In genomic region chr12:95083471-95083870, GRCh38 we compare ENCODE assay signal across 14 cellular contexts. TPM values are rescaled to one million over a fixed set of nuclear protein-coding genes. Genes with fewer than 3 reads are reported as not detected.
A peak's percentile ranks its signal among the peaks of the same experiment; 100 is the strongest.
DNase-seq lines count a peak whose midpoint lies in the region; ATAC-seq, FAIRE-seq and TF ChIP-seq lines count a peak whose summit lies in the region.
"Had no signal": no experiment of that assay in that cellular context is flagged by ENCODE, and none has a peak within 500 bp of the region (broad histone marks: within the 10 kb centered on the region; RNA-seq: fewer than 3 reads in every experiment).

No MANE protein-coding gene starts in this region.

- H3K4me3 ChIP-seq in Panc1 (ENCODE audit: low read depth in 2 of 2, low read length in 2 of 2) (no peak overlapping the region), endothelial cell of umbilical vein (replicated peaks in 1 of 3; ENCODE audit: insufficient read depth in 1 of 3, low read depth in 1 of 3, low read length in 3 of 3) (no peak overlapping the region), muscle layer of duodenum (ENCODE audit: low read depth in 1 of 2, low read length in 2 of 2) (no peak overlapping the region), subcutaneous abdominal adipose tissue (ENCODE audit: low read depth in 1 of 5, low read length in 5 of 5) (peak overlapping the region in 1 of 5 donors; percentile 9)
- H3K4me3 ChIP-seq: body of pancreas had no signal

- dilution Hi-C loops in endothelial cell of umbilical vein (cut with MboI; ENCODE audit: extremely low pct_ligation_motif_present, low sequenced_read_pairs), result no loop called here

- intact Hi-C loops in Panc1 (cut with micrococcal nuclease; ENCODE audit: unreplicated experiment), result no loop called here
- intact Hi-C loops in endothelial cell of umbilical vein (cut with micrococcal nuclease), result no loop called here

- peaks cover 33% of the 10 kb centered on the region for H3K4me1 ChIP-seq in Panc1 (ENCODE audit: control insufficient read depth, insufficient read depth, low read length)
- H3K4me1 ChIP-seq in endothelial cell of umbilical vein (ENCODE audit: control insufficient read depth, extremely low read depth, insufficient read depth, low read length), result peaks cover 14% of the 10 kb centered on the region
- H3K4me1 ChIP-seq in muscle layer of duodenum (ENCODE audit: control insufficient read depth in 1 of 2, insufficient read depth in 2 of 2, low read length in 2 of 2), result peaks cover 7 to 19% of the 10 kb centered on the region in 2 donors
- peaks cover 3 to 18% (median 16%) of the 10 kb centered on the region in 5 donors for H3K4me1 ChIP-seq in subcutaneous abdominal adipose tissue (ENCODE audit: control insufficient read depth in 5 of 5, insufficient read depth in 5 of 5, low read length in 5 of 5)

- DNase-seq in Panc1 (ENCODE audit: low read depth, low spot score), result no peak
- no peak for DNase-seq in endothelial cell of umbilical vein (ENCODE audit: low read depth, low spot score)
- DNase-seq in dedifferentiated amniotic fluid mesenchymal stem cell (ENCODE audit: extremely low spot score), result no peak
- no peak for DNase-seq in NK-92 treated with Interleukin-12 subunit alpha and Interleukin-12 subunit beta, amount 100 ng/mL, for 24 hours (lab: John Stamatoyannopoulos, UW)
- DNase-seq in activated CD4-positive, alpha-beta T cell treated with anti-CD3 and anti-CD28 coated beads, Interleukin-2, amount 50 U/mL, for 4 hours, result no peak
- no peak for DNase-seq in erythroblast (lab: John Stamatoyannopoulos, UW)
- DNase-seq: activated gamma-delta T cell; effector memory CD8-positive, alpha-beta T cell; naive thymus-derived CD8-positive, alpha-beta T cell; NCI-H1092; NCI-H2171 treated with DMSO at 0.1 percent for 48 hours had no signal

- TF ChIP-seq POLR2A in endothelial cell of umbilical vein (IDR thresholded peaks at IDR 0.05; ENCODE audit: low read depth, low read length) (no peak), erythroblast (IDR thresholded peaks at IDR 0.05; ENCODE audit: low read length) (no peak)

- H3K27ac ChIP-seq in Panc1 (ENCODE audit: low read length) (peak overlapping the region; percentile 93), endothelial cell of umbilical vein (ENCODE audit: insufficient read depth, low read depth, low read length) (no peak overlapping the region), muscle layer of duodenum (ENCODE audit: low read length) (peak overlapping the region; percentile 68), subcutaneous abdominal adipose tissue (ENCODE audit: low read depth, low read length) (peak overlapping the region; percentile 51)

- H3K9me3 ChIP-seq in Panc1 (ENCODE audit: control insufficient read depth, insufficient read depth, low read depth, low read length), result no peaks in the 10 kb centered on the region
- H3K9me3 ChIP-seq in endothelial cell of umbilical vein (replicated peaks; ENCODE audit: control insufficient read depth, insufficient read depth, low read length), result no peaks in the 10 kb centered on the region
- no peaks in the 10 kb centered on the region for H3K9me3 ChIP-seq in muscle layer of duodenum (ENCODE audit: control insufficient read depth in 1 of 2, low read length in 2 of 2)
- no peaks in the 10 kb centered on the region for H3K9me3 ChIP-seq in subcutaneous abdominal adipose tissue (ENCODE audit: control insufficient read depth in 5 of 5, low read length in 5 of 5)
- H3K9me3 ChIP-seq: body of pancreas had no signal

- H3K27me3 ChIP-seq in Panc1 (ENCODE audit: control insufficient read depth, insufficient read depth, low read length) (no peaks in the 10 kb centered on the region), endothelial cell of umbilical vein (ENCODE audit: control insufficient read depth in 2 of 2, insufficient read depth in 2 of 2, low read length in 2 of 2) (no peaks in the 10 kb centered on the region), muscle layer of duodenum (ENCODE audit: low read depth, low read length) (no peaks in the 10 kb centered on the region), subcutaneous abdominal adipose tissue (ENCODE audit: control insufficient read depth in 5 of 5, insufficient read depth in 4 of 5, low read length in 5 of 5) (no peaks in the 10 kb centered on the region)
- H3K27me3 ChIP-seq: body of pancreas had no signal

- ATAC-seq in Panc1, result 0 out of 2 replicates have a peak, but pooled peaks have one; percentile 40
- ATAC-seq: effector memory CD8-positive, alpha-beta T cell; naive thymus-derived CD8-positive, alpha-beta T cell had no signal

- H3K9me1 ChIP-seq in endothelial cell of umbilical vein (replicated peaks; ENCODE audit: control insufficient read depth, extremely low read depth, insufficient read depth, low read length), result no peaks in the 10 kb centered on the region

- CTCF ChIA-PET in Panc1 (lab: Charles Lee), result no interaction called here
- CTCF ChIA-PET in endothelial cell of umbilical vein (lab: Charles Lee), result interaction anchor here (0.6 to 3.9 kb wide), 9 partner anchors 10 to 451 kb away, joined by 3 to 21 read pairs (median 3); partner anchors contain the start of genes FGD6, NR2C1 and VEZT

- no peak for FAIRE-seq in endothelial cell of umbilical vein (lab: Jason Lieb, UNC)

- H3K79me2 ChIP-seq in endothelial cell of umbilical vein (ENCODE audit: control insufficient read depth, insufficient read depth, low read length), result no peaks in the 10 kb centered on the region

- BruUV-seq in Panc1 (replicated peaks; lab: Mats Ljungman, UMichigan) (no TSS peak), endothelial cell of umbilical vein (replicated peaks; lab: Mats Ljungman, UMichigan) (no TSS peak)

- POLR2A ChIA-PET in Panc1 (lab: Charles Lee) (no interaction called here), endothelial cell of umbilical vein (lab: Charles Lee) (no interaction called here)

- TF ChIP-seq CTCF in Panc1 (IDR thresholded peaks at IDR 0.05) (no peak), endothelial cell of umbilical vein (IDR thresholded peaks at IDR 0.05; ENCODE audit: extremely low read depth in 1 of 2, insufficient read depth in 1 of 2, low read depth in 1 of 2, low read length in 2 of 2) (no peak)

- H4K20me1 ChIP-seq in endothelial cell of umbilical vein (replicated peaks; ENCODE audit: control insufficient read depth, extremely low read depth, insufficient read depth, low read length), result no peaks in the 10 kb centered on the region

- no peak overlapping the region for H2AFZ ChIP-seq in endothelial cell of umbilical vein (ENCODE audit: low read depth, low read length)

- in situ Hi-C loops in Panc1 (cut with HindIII; ENCODE audit: low pct_unique_long_range_greater_than_20kb, low sequenced_read_pairs), result no loop called here

- H3K9ac ChIP-seq in endothelial cell of umbilical vein (replicated peaks; ENCODE audit: extremely low read depth, insufficient read depth, low read length) (peak overlapping the region; percentile 0), subcutaneous abdominal adipose tissue (ENCODE audit: low read length in 5 of 5) (no peak overlapping the region)

- H3K4me2 ChIP-seq in endothelial cell of umbilical vein (ENCODE audit: insufficient read depth, low read length), result peak overlapping the region; percentile 40

- H3K36me3 ChIP-seq in Panc1 (ENCODE audit: control insufficient read depth, insufficient read depth, low read length), result peaks cover 8% of the 10 kb centered on the region; the same call in 1 of the 2 replicates
- peaks cover 0 to 3% of the 10 kb centered on the region in 2 experiments for H3K36me3 ChIP-seq in endothelial cell of umbilical vein (ENCODE audit: control insufficient read depth in 2 of 2, extremely low read depth in 1 of 2, insufficient read depth in 2 of 2, low read length in 2 of 2)
- H3K36me3 ChIP-seq in muscle layer of duodenum (ENCODE audit: control insufficient read depth in 1 of 2, insufficient read depth in 2 of 2, low read length in 2 of 2), result peaks cover under 1 to 3% of the 10 kb centered on the region in 2 donors
- H3K36me3 ChIP-seq in subcutaneous abdominal adipose tissue (ENCODE audit: control insufficient read depth in 5 of 5, insufficient read depth in 5 of 5, low read length in 5 of 5), result no peaks in the 10 kb centered on the region

TF ChIP-seq in endothelial cell of umbilical vein, 7 proteins besides CTCF, POLR2A, EP300 and RAD21:
- TF ChIP-seq MYC (IDR thresholded peaks at IDR 0.05; ENCODE audit: low read depth, low read length) (no peak), GATA2 (IDR thresholded peaks at IDR 0.05; ENCODE audit: insufficient read depth, insufficient read length, low read depth, low read length) (no peak), EZH2 (IDR thresholded peaks at IDR 0.05; ENCODE audit: borderline replicate concordance, low read depth, low read length, severe bottlenecking) (no peak), MAX (IDR thresholded peaks at IDR 0.05; ENCODE audit: insufficient read depth, insufficient read length) (no peak), POLR2AphosphoS5 (IDR thresholded peaks at IDR 0.05; ENCODE audit: insufficient read depth, low read depth, low read length) (no peak), JUN (IDR thresholded peaks at IDR 0.05; ENCODE audit: borderline replicate concordance, insufficient read depth, insufficient read length, low read depth) (no peak)

RNA-seq across cellular contexts. Expression of gene NR2C1, which starts 10.1 kb away (rescaled TPM):
- total RNA-seq in Panc1 (2021; ENCODE audit: unreplicated experiment), result 84.6 TPM
- polyA plus RNA-seq in Panc1 (2012; ENCODE audit: insufficient read length), result 45.8 TPM
- 36.3 and 37.7 TPM in 2 replicates for total RNA-seq in endothelial cell of umbilical vein
- 15.6 and 21.0 TPM in 2 replicates for polyA plus RNA-seq in endothelial cell of umbilical vein
- polyA plus RNA-seq in endothelial cell of umbilical vein (2011; cell fraction: cytosol; rRNA removed), result 10.4 and 13.4 TPM in 2 replicates
- 148 and 159 TPM in 2 replicates for polyA plus RNA-seq in endothelial cell of umbilical vein (2011; cell fraction: nucleus; rRNA removed)
- polyA plus RNA-seq in endothelial cell of umbilical vein (2012), result 27.5 and 29.3 TPM in 2 replicates
- polyA minus RNA-seq in endothelial cell of umbilical vein, result 14.5 and 19.6 TPM in 2 replicates
- polyA minus RNA-seq in endothelial cell of umbilical vein (2011; cell fraction: cytosol; rRNA and poly(A)+ RNA removed), result 21.6 TPM
- polyA minus RNA-seq in endothelial cell of umbilical vein (2011; cell fraction: nucleus; rRNA and poly(A)+ RNA removed), result 44.8 and 57.4 TPM in 2 replicates
